Comparison of ENCODE assay signal across 2 cellular contexts in the genomic region with DNA sequence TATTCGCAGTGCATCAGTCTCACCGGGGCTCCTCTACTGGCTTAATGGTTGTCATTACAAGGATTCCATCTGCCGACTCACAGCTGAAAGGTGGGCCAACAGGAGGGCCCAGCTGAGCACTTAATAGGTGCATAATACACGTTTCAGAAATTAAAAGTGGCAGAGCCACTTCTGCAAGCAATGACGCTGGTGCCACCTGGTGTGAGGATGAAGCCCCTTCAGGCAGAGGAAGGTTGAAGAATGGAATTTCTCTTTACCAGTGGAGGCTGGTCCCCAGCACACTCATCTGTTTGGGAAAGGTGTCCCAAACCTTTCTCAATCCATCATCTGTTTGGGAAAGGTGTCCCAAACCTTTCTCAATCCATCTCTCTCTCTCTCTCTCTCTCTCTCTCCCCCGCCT.
TF ChIP-seq lines count a peak whose summit lies in the region.

No MANE protein-coding gene starts in this region.

TF ChIP-seq in A549, 52 proteins besides CTCF, POLR2A, EP300 and RAD21 (continued from another document):
- TF ChIP-seq GATA3 (IDR thresholded peaks at IDR 0.05; ENCODE audit: borderline replicate concordance) (no peak), JUNB (IDR thresholded peaks at IDR 0.05) (no peak), TFCP2L1 (CRISPR knock-in tag; IDR thresholded peaks at IDR 0.05) (no peak), HMGXB4 (CRISPR knock-in tag; IDR thresholded peaks at IDR 0.05; ENCODE audit: borderline replicate concordance) (no peak), REST (IDR thresholded peaks at IDR 0.05) (no peak), PHF8 (IDR thresholded peaks at IDR 0.05; ENCODE audit: borderline replicate concordance, low read depth) (no peak), KDM5A (IDR thresholded peaks at IDR 0.05) (no peak), RCOR1 (IDR thresholded peaks at IDR 0.05; ENCODE audit: low read depth, low read length) (no peak), RNF2 (IDR thresholded peaks at IDR 0.05; ENCODE audit: borderline replicate concordance, low read depth) (no peak), HEYL (CRISPR knock-in tag; IDR thresholded peaks at IDR 0.05) (no peak), CHD2 (IDR thresholded peaks at IDR 0.05; ENCODE audit: low read length, partially characterized antibody) (no peak)
- TF ChIP-seq, protein P1, sequence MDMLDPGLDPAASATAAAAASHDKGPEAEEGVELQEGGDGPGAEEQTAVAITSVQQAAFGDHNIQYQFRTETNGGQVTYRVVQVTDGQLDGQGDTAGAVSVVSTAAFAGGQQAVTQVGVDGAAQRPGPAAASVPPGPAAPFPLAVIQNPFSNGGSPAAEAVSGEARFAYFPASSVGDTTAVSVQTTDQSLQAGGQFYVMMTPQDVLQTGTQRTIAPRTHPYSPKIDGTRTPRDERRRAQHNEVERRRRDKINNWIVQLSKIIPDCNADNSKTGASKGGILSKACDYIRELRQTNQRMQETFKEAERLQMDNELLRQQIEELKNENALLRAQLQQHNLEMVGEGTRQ (IDR thresholded peaks at IDR 0.05), result no peak
- TF ChIP-seq, protein P2, sequence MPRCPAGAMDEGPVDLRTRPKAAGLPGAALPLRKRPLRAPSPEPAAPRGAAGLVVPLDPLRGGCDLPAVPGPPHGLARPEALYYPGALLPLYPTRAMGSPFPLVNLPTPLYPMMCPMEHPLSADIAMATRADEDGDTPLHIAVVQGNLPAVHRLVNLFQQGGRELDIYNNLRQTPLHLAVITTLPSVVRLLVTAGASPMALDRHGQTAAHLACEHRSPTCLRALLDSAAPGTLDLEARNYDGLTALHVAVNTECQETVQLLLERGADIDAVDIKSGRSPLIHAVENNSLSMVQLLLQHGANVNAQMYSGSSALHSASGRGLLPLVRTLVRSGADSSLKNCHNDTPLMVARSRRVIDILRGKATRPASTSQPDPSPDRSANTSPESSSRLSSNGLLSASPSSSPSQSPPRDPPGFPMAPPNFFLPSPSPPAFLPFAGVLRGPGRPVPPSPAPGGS (IDR thresholded peaks at IDR 0.05), result no peak
- TF ChIP-seq, protein P3, sequence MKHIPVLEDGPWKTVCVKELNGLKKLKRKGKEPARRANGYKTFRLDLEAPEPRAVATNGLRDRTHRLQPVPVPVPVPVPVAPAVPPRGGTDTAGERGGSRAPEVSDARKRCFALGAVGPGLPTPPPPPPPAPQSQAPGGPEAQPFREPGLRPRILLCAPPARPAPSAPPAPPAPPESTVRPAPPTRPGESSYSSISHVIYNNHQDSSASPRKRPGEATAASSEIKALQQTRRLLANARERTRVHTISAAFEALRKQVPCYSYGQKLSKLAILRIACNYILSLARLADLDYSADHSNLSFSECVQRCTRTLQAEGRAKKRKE (CRISPR knock-in tag; IDR thresholded peaks at IDR 0.05; ENCODE audit: low read depth), result no peak
TF ChIP-seq in A549: peak in this region for 0.

TF ChIP-seq in endothelial cell of umbilical vein, 7 proteins besides CTCF, POLR2A, EP300 and RAD21 (continued from another document):
- no peak for TF ChIP-seq FOS (IDR thresholded peaks at IDR 0.05; ENCODE audit: borderline replicate concordance, insufficient read depth, low read length)
- no peak for TF ChIP-seq JUN (IDR thresholded peaks at IDR 0.05; ENCODE audit: borderline replicate concordance, insufficient read depth, insufficient read length, low read depth)
- TF ChIP-seq GATA2 (IDR thresholded peaks at IDR 0.05; ENCODE audit: insufficient read depth, insufficient read length, low read depth, low read length), result no peak
- TF ChIP-seq MYC (IDR thresholded peaks at IDR 0.05; ENCODE audit: low read depth, low read length), result no peak
- no peak for TF ChIP-seq POLR2AphosphoS5 (IDR thresholded peaks at IDR 0.05; ENCODE audit: insufficient read depth, low read depth, low read length)
- no peak for TF ChIP-seq EZH2 (IDR thresholded peaks at IDR 0.05; ENCODE audit: borderline replicate concordance, low read depth, low read length, severe bottlenecking)
